8 cellular contexts compared by ENCODE assay signal in genomic region chr15:63487076-63487757, GRCh38. TPM values are rescaled to one million over a fixed set of nuclear protein-coding genes. Genes with fewer than 3 reads are reported as not detected.
DNase-seq lines count a peak whose midpoint lies in the region; ATAC-seq, FAIRE-seq and TF ChIP-seq lines count a peak whose summit lies in the region.

No MANE protein-coding gene starts in this region.

- TF ChIP-seq RAD21 in HepG2 (CRISPR knock-in tag; IDR thresholded peaks at IDR 0.05), result peak; percentile 86

- CTCF ChIA-PET in GM10248 (lab: Yijun Ruan, JAX) (interaction anchor here (0.7 to 9.5 kb wide), 31 partner anchors 8 to 346 kb away, joined by 3 to 95 read pairs (median 5); partner anchors contain the start of genes HERC1 and USP3), HepG2 (lab: Yijun Ruan, JAX; ENCODE audit: low intra/inter-chr PET ratio, low total read pairs) (interaction anchor here (1.3 to 1.8 kb wide), 2 partner anchors 21 to 113 kb away, joined by 7 to 9 read pairs; no protein-coding TSS in a partner anchor)

- peak; percentile 81 for DNase-seq in GM10248 (ENCODE audit: extremely low spot score)
- peak; percentile 49 for DNase-seq in HFFc6
- DNase-seq in NCI-H2227 treated with DMSO at 0.1 percent for 48 hours (lab: John Stamatoyannopoulos, UW), result peak; percentile 24
- peak; percentile 94 for DNase-seq in activated CD4-positive, alpha-beta T cell treated with anti-CD3 and anti-CD28 coated beads for 48 hours
- DNase-seq in cerebellum (ENCODE audit: low spot score), result peak; percentile 82
- peak; percentile 66 for DNase-seq in HepG2 (ENCODE audit: low spot score)
- DNase-seq in stimulated activated CD4-positive, alpha-beta T cell treated with anti-CD3 and anti-CD28 coated beads, TNF-alpha, amount 100 ng/mL, for 24 hours (ENCODE audit: low read depth in 3 of 3), result peak; percentile 79 to 88 (median 85)

- H3K4me3 ChIP-seq in HepG2 (replicated peaks in 1 of 3; ENCODE audit: insufficient read depth in 1 of 3, low read depth in 2 of 3, low read length in 3 of 3), result peak overlapping the region in 2 of 3 experiments; percentile 23 to 48; a peak in 2 of 6 replicates

- BruUV-seq in HepG2 (replicated peaks; lab: Mats Ljungman, UMichigan), result no TSS peak

- peaks cover 12% of the 10 kb centered on the region for H3K27me3 Mint-ChIP-seq in HFFc6 (ENCODE audit: insufficient read depth)

- H4K20me1 ChIP-seq in HepG2 (ENCODE audit: insufficient read depth, low read length), result no peaks in the 10 kb centered on the region

- peak; percentile 83 for FAIRE-seq in HepG2 (lab: Jason Lieb, UNC)

- ATAC-seq in HepG2 (peak; percentile 94), GM18519 (IDR thresholded peaks at IDR 0.05; ENCODE audit: low FRiP score, unreplicated experiment) (no peak)

- H2AFZ ChIP-seq in HepG2 (ENCODE audit: low read length), result peak overlapping the region; percentile 80

- peak overlapping the region; percentile 74 for H3K4me2 ChIP-seq in HepG2 (ENCODE audit: low read depth, low read length)

- H3K4me1 ChIP-seq in HepG2 (ENCODE audit: insufficient read depth, low read length), result peaks cover 61% of the 10 kb centered on the region

- POLR2A ChIA-PET in GM10248 (lab: Yijun Ruan, JAX) (interaction anchor here (0.6 kb wide), 1 partner anchor 24 kb away, joined by 5 read pairs; no protein-coding TSS in a partner anchor), HepG2 (lab: Yijun Ruan, JAX) (interaction anchor here (0.7 to 1.5 kb wide), 5 partner anchors 10 to 34 kb away, joined by 3 to 19 read pairs (median 5); partner anchors contain the start of gene USP3)

- no peaks in the 10 kb centered on the region for H3K36me3 ChIP-seq in HepG2 (replicated peaks in 1 of 2; ENCODE audit: control insufficient read depth in 1 of 2, insufficient read depth in 2 of 2, low read length in 2 of 2)

- peak overlapping the region; percentile 60; the same call in 1 of the 2 replicates for H3K9ac ChIP-seq in HepG2 (ENCODE audit: insufficient read depth, low read depth, low read length)

- TF ChIP-seq EP300 in HepG2 (IDR thresholded peaks at IDR 0.05; ENCODE audit: low read depth in 2 of 2, low read length in 2 of 2) (0 out of 4 replicates have a peak, but pooled peaks of 1 of the 2 experiments have one; percentile 19), HepG2 (CRISPR knock-in tag; IDR thresholded peaks at IDR 0.05; ENCODE audit: borderline replicate concordance) (no peak)

- H3K9me3 ChIP-seq in HepG2 (ENCODE audit: low read length), result no peaks in the 10 kb centered on the region

- in situ Hi-C loops in HepG2 (cut with HindIII; ENCODE audit: extremely low pct_ligation_motif_present, low pct_unique_long_range_greater_than_20kb), result no loop called here

- H3K27ac ChIP-seq in HepG2 (ENCODE audit: extremely low read length, insufficient read depth, low read length), result peak overlapping the region; percentile 47

- 13% methylated on average over 16 of the region's 16 CpGs for WGBS in HepG2 (ENCODE audit: low lambda C conversion rate)

- H3K4me1 Mint-ChIP-seq in HFFc6 (ENCODE audit: low read depth), result peaks cover 23% of the 10 kb centered on the region

- H3K27me3 ChIP-seq in HepG2 (ENCODE audit: control insufficient read depth in 1 of 2, insufficient read depth in 2 of 2, low read length in 2 of 2), result no peaks in the 10 kb centered on the region

- H3K79me2 ChIP-seq in HepG2 (ENCODE audit: insufficient read depth, low read length), result no peaks in the 10 kb centered on the region

- TF ChIP-seq CTCF in GM10248 (IDR thresholded peaks at IDR 0.05; ENCODE audit: control extremely low read depth, extremely low read depth, low read depth, missing control alignments) (peak; percentile 85), HFFc6 (IDR thresholded peaks at IDR 0.05) (peak; percentile 90), HepG2 (CRISPR knock-in tag; IDR thresholded peaks at IDR 0.05) (peak; percentile 88)

- peak overlapping the region; percentile 2; the same call in 1 of the 2 replicates for H3K4me3 Mint-ChIP-seq in HFFc6

- intact Hi-C loops in HepG2 (cut with micrococcal nuclease; ENCODE audit: unreplicated experiment), result no loop called here

- TF ChIP-seq POLR2A in HepG2 (IDR thresholded peaks at IDR 0.05; ENCODE audit: insufficient read depth in 1 of 2, low read depth in 2 of 2, low read length in 2 of 2), result no peak

- H3K36me3 Mint-ChIP-seq in HFFc6 (ENCODE audit: low read depth), result no peaks in the 10 kb centered on the region

- no peaks in the 10 kb centered on the region for H3K9me3 Mint-ChIP-seq in HFFc6

- no peak overlapping the region for H3K27ac Mint-ChIP-seq in HFFc6

TF ChIP-seq in HepG2, 621 proteins besides CTCF, POLR2A, EP300 and RAD21 (continues in another document):
- no peak for TF ChIP-seq GATA4 (IDR thresholded peaks at IDR 0.05; ENCODE audit: borderline replicate concordance, low read depth)
- 0 out of 2 replicates have a peak, but pooled peaks have one; percentile 16 for TF ChIP-seq RXRB (CRISPR knock-in tag; IDR thresholded peaks at IDR 0.05; ENCODE audit: borderline replicate concordance)
- TF ChIP-seq KDM2A (CRISPR knock-in tag; IDR thresholded peaks at IDR 0.05; ENCODE audit: borderline replicate concordance, low read depth), result peak; percentile 75; the same call in 1 of the 2 replicates
- TF ChIP-seq ZNF773 (CRISPR knock-in tag; IDR thresholded peaks at IDR 0.05; ENCODE audit: borderline replicate concordance), result no peak
- TF ChIP-seq ZNF432 (CRISPR knock-in tag; IDR thresholded peaks at IDR 0.05; ENCODE audit: borderline replicate concordance), result no peak
- 0 out of 2 replicates have a peak, but pooled peaks have one; percentile 50 for TF ChIP-seq ELF3 (CRISPR knock-in tag; IDR thresholded peaks at IDR 0.05)
- no peak for TF ChIP-seq ZNF468 (CRISPR knock-in tag; IDR thresholded peaks at IDR 0.05)
- no peak for TF ChIP-seq ELF4 (CRISPR knock-in tag; IDR thresholded peaks at IDR 0.05; ENCODE audit: borderline replicate concordance)
- peak; percentile 55 for TF ChIP-seq MED1 (CRISPR knock-in tag; IDR thresholded peaks at IDR 0.05)
- no peak for TF ChIP-seq ZNF577 (CRISPR knock-in tag; IDR thresholded peaks at IDR 0.05; ENCODE audit: borderline replicate concordance, low read depth)
- TF ChIP-seq JUNB (CRISPR knock-in tag; IDR thresholded peaks at IDR 0.05; ENCODE audit: borderline replicate concordance), result no peak
- no peak for TF ChIP-seq ZNF317 (CRISPR knock-in tag; IDR thresholded peaks at IDR 0.05)
- 0 out of 2 replicates have a peak, but pooled peaks have one; percentile 22 for TF ChIP-seq SOX5 (CRISPR knock-in tag; IDR thresholded peaks at IDR 0.05; ENCODE audit: borderline replicate concordance)
- TF ChIP-seq SAP130 (CRISPR knock-in tag; IDR thresholded peaks at IDR 0.05; ENCODE audit: low read depth), result peak; percentile 59; the same call in 1 of the 2 replicates
- TF ChIP-seq, protein P1, sequence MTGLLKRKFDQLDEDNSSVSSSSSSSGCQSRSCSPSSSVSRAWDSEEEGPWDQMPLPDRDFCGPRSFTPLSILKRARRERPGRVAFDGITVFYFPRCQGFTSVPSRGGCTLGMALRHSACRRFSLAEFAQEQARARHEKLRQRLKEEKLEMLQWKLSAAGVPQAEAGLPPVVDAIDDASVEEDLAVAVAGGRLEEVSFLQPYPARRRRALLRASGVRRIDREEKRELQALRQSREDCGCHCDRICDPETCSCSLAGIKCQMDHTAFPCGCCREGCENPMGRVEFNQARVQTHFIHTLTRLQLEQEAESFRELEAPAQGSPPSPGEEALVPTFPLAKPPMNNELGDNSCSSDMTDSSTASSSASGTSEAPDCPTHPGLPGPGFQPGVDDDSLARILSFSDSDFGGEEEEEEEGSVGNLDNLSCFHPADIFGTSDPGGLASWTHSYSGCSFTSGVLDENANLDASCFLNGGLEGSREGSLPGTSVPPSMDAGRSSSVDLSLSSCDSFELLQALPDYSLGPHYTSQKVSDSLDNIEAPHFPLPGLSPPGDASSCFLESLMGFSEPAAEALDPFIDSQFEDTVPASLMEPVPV (CRISPR knock-in tag; IDR thresholded peaks at IDR 0.05), result 0 out of 2 replicates have a peak, but pooled peaks have one; percentile 31
- no peak for TF ChIP-seq ZNF256 (CRISPR knock-in tag; conservative IDR thresholded peaks at IDR 0.05)

RNA-seq across cellular contexts. Expression of gene USP3, which starts 17.2 kb away (rescaled TPM):
- 10 to 100 TPM; 16.8 to 26.2 (median 23.1) TPM for total RNA-seq in HFFc6 (2021; fragmentation: NEBNext Ultra II Directional; extraction: Animal tissue kit (Norgen Biotek cat#: 25700))
- total RNA-seq in cerebellum (120 TPM), HepG2 (2016; rRNA removed; fragmentation: Illumina TruSeq; extraction: Trizol) (55.9 and 61.2 TPM in 2 replicates)
- 201 and 217 TPM in 2 replicates for total RNA-seq in HepG2 (2016; cell fraction: cytosol; rRNA removed; fragmentation: Illumina TruSeq; extraction: Trizol; ENCODE audit: low read depth)
- total RNA-seq in HepG2 (2016; cell fraction: insoluble cytoplasmic fraction; rRNA removed; fragmentation: Illumina TruSeq; extraction: Trizol), result 52.9 and 64.6 TPM in 2 replicates
- total RNA-seq in HepG2 (2016; cell fraction: membrane; rRNA removed; fragmentation: Illumina TruSeq; extraction: Trizol), result 111 and 117 TPM in 2 replicates
- total RNA-seq in HepG2 (2016; cell fraction: nucleus; rRNA removed; fragmentation: Illumina TruSeq; extraction: Trizol), result 87.7 and 94.7 TPM in 2 replicates
- 14.3 and 16.0 TPM in 2 replicates for polyA plus RNA-seq in HepG2 (2011; rRNA removed)
- 10.3 and 13.3 TPM in 2 replicates for polyA plus RNA-seq in HepG2 (2011; cell fraction: cytosol; rRNA removed)
- 39.8 and 44.5 TPM in 2 replicates for polyA plus RNA-seq in HepG2 (2011; cell fraction: nucleus; rRNA removed)
- 36.2 and 40.8 TPM in 2 replicates for polyA plus RNA-seq in HepG2 (2012)
- 10.3 and 13.7 TPM in 2 replicates for polyA plus RNA-seq in HepG2 (2016; cell fraction: cytosol; fragmentation: Illumina TruSeq; extraction: Trizol; ENCODE audit: low read depth)
- 42.1 and 42.7 TPM in 2 replicates for polyA plus RNA-seq in HepG2 (2016; cell fraction: insoluble cytoplasmic fraction; fragmentation: Illumina TruSeq; extraction: Trizol; ENCODE audit: low read depth)
- polyA plus RNA-seq in HepG2 (2016; cell fraction: membrane; fragmentation: Illumina TruSeq; extraction: Trizol; ENCODE audit: low read depth), result 25.5 and 25.9 TPM in 2 replicates
- polyA plus RNA-seq in HepG2 (2016; cell fraction: nucleus; fragmentation: Illumina TruSeq; extraction: Trizol; ENCODE audit: insufficient read depth, low read depth), result 86.8 and 90.5 TPM in 2 replicates
- 30.9 and 34.8 TPM in 2 replicates for polyA minus RNA-seq in HepG2 (2011; rRNA and poly(A)+ RNA removed; ENCODE audit: low replicate concordance)
- polyA minus RNA-seq in HepG2 (2011; cell fraction: cytosol; rRNA and poly(A)+ RNA removed), result 30.4 and 30.9 TPM in 2 replicates
- 88.7 and 110 TPM in 2 replicates for polyA minus RNA-seq in HepG2 (2011; cell fraction: nucleus; rRNA and poly(A)+ RNA removed)

Comparison
In these comparisons a context has a peak if more than half of its experiments do, and no peak if none do; other contexts are left out.
1. DNase-seq: peak in every context shown above with its lines; median percentile 94 in activated CD4-positive, alpha-beta T cell treated with anti-CD3 and anti-CD28 coated beads for 48 hours; 85 in stimulated activated CD4-positive, alpha-beta T cell treated with anti-CD3 and anti-CD28 coated beads, TNF-alpha, amount 100 ng/mL, for 24 hours; 82 in cerebellum; 81 in GM10248; 66 in HepG2; 49 in HFFc6; 24 in NCI-H2227 treated with DMSO at 0.1 percent for 48 hours.